In the genomic region with DNA sequence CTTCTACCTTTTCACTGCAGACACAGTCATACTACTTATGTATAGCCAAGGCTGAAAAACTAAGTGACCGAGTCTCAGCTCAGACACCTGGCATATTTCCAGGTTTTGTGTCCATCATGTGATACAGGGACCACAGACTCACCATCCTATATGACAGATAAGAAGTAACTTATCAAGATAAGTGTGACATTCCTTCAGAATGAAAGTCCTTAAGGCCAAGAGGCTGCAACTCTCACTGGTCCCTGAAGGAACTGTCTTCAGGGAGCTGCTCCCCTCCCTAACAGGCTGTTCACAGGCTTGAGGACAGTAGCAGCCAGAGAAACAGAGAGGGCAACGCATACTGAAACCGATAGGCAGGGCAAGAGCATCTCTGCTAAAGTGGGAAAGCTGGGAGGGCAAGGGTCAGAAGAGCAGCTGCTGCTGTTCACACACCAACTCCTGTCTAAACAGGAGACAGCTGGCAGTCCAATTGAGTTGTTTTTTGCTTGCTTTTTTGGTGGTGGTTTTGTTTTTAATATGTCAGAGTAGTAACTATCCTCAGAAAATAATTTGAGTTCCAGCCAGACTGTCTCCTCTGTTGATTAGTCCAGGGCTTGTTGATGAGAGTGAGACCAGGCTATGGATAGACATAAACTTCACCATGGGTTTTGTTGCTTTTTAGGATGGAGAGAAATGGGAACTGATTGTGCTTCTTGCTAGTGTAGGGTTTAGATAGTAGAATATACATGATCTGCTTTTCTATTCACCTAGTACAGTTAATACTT, we compare ENCODE assay signal across 8 cellular contexts.
DNase-seq lines count a peak whose midpoint lies in the region; ATAC-seq and TF ChIP-seq lines count a peak whose summit lies in the region.

No MANE protein-coding gene starts in this region.

- no peak overlapping the region for H4K5ac ChIP-seq in H9 (ENCODE audit: insufficient read length, low read depth, low read length)

- H2BK5ac ChIP-seq in H9 (ENCODE audit: insufficient read length, low read length): no peak overlapping the region

- no peak for TF ChIP-seq POLR2A in lower leg skin (IDR thresholded peaks at IDR 0.05)

- no peak overlapping the region for H2BK20ac ChIP-seq in H9 (ENCODE audit: low read depth, low read length, poor library complexity, severe bottlenecking)

- no peaks in the 10 kb centered on the region for H3K27me3 Mint-ChIP-seq in CD8-positive, alpha-beta memory T cell
- no peaks in the 10 kb centered on the region for H3K27me3 Mint-ChIP-seq in activated T-helper 2 cell treated with anti-CD3 and anti-CD28 coated beads, Interferon-gamma antibody, Interleukin-2, Interleukin-4, amounts not matched to agents 10 μg/mL and 5 μg/mL and 100 μg/mL, durations not matched to agents 14 hours and 24 hours and 36 hours (ENCODE audit: low read depth)
- no peaks in the 10 kb centered on the region; the same call in 1 of the 2 replicates for H3K27me3 Mint-ChIP-seq in H9 (ENCODE audit: low read depth)

- no peak for DNase-seq in CD8-positive, alpha-beta memory T cell
- DNase-seq in activated T-helper 2 cell treated with anti-CD3 and anti-CD28 coated beads, Interferon-gamma antibody, Interleukin-2, Interleukin-4, amounts not matched to agents 10 μg/mL and 5 μg/mL and 100 μg/mL, durations not matched to agents 14 hours and 24 hours and 36 hours (ENCODE audit: low spot score): no peak
- DNase-seq in medulla oblongata (ENCODE audit: extremely low spot score): peak; percentile 56
- DNase-seq in activated effector memory CD4-positive, alpha-beta T cell treated with anti-CD3 and anti-CD28 coated beads, Interleukin-2, amount 50 U/mL, for 16 hours: no peak
- no peak for DNase-seq in lower leg skin (ENCODE audit: low spot score in 2 of 2)
- no peak for DNase-seq in H9

- H4K20me1 ChIP-seq in KMS-11 (ENCODE audit: insufficient read depth): no peaks in the 10 kb centered on the region
- no peaks in the 10 kb centered on the region for H4K20me1 ChIP-seq in H9 (ENCODE audit: control insufficient read depth, insufficient read depth, insufficient read length)

- peaks cover 0 to 39% (median 3%) of the 10 kb centered on the region in 3 donors for H3K36me3 Mint-ChIP-seq in CD8-positive, alpha-beta memory T cell
- H3K36me3 Mint-ChIP-seq in activated T-helper 2 cell treated with anti-CD3 and anti-CD28 coated beads, Interferon-gamma antibody, Interleukin-2, Interleukin-4, amounts not matched to agents 10 μg/mL and 5 μg/mL and 100 μg/mL, durations not matched to agents 14 hours and 24 hours and 36 hours (ENCODE audit: low read depth): peaks cover 33% of the 10 kb centered on the region
- no peaks in the 10 kb centered on the region for H3K36me3 Mint-ChIP-seq in H9 (ENCODE audit: insufficient read depth in 1 of 3, low read depth in 3 of 3)

- H3K4ac ChIP-seq in H9 (ENCODE audit: low read depth, low read length): no peak overlapping the region

- H3K79me2 ChIP-seq in KMS-11 (ENCODE audit: insufficient read depth, low read depth) (peaks cover 70% of the 10 kb centered on the region), H9 (ENCODE audit: insufficient read depth, low read length) (peaks cover 14% of the 10 kb centered on the region; the same call in 1 of the 2 replicates)

- peak overlapping the region; percentile 15 to 90 (median 85) for H3K27ac Mint-ChIP-seq in CD8-positive, alpha-beta memory T cell
- H3K27ac Mint-ChIP-seq in activated T-helper 2 cell treated with anti-CD3 and anti-CD28 coated beads, Interferon-gamma antibody, Interleukin-2, Interleukin-4, amounts not matched to agents 10 μg/mL and 5 μg/mL and 100 μg/mL, durations not matched to agents 14 hours and 24 hours and 36 hours: peak overlapping the region; percentile 47
- peak overlapping the region in 1 of 3 experiments; percentile 76; a peak in 3 of 7 replicates for H3K27ac Mint-ChIP-seq in H9

- H3K23ac ChIP-seq in H9 (ENCODE audit: insufficient read length, low read depth, low read length): no peak overlapping the region

- H4K8ac ChIP-seq in H9 (replicated peaks; ENCODE audit: insufficient read length, low read depth, low read length): no peak overlapping the region

- H2AK5ac ChIP-seq in H9 (ENCODE audit: insufficient read length, low read length): no peak overlapping the region

- peak; percentile 60 for ATAC-seq in GM19043 (IDR thresholded peaks at IDR 0.05; ENCODE audit: low read depth, unreplicated experiment)

- no peak overlapping the region for H3K27ac ChIP-seq in CD8-positive, alpha-beta memory T cell (ENCODE audit: low read depth, low read length)
- peak overlapping the region; percentile 38 for H3K27ac ChIP-seq in KMS-11
- no peak overlapping the region for H3K27ac ChIP-seq in H9 (ENCODE audit: insufficient read length, low read depth, low read length)

- no peaks in the 10 kb centered on the region for H3K27me3 ChIP-seq in CD8-positive, alpha-beta memory T cell (ENCODE audit: insufficient read depth, low read length, poor library complexity, severe bottlenecking)
- H3K27me3 ChIP-seq in KMS-11 (ENCODE audit: insufficient read depth, low read depth) (no peaks in the 10 kb centered on the region), H9 (ENCODE audit: insufficient read depth, low read length) (no peaks in the 10 kb centered on the region)

- H2BK15ac ChIP-seq in H9 (ENCODE audit: low read depth, low read length): no peak overlapping the region

- no peak overlapping the region for H4K91ac ChIP-seq in H9 (ENCODE audit: insufficient read length, low read depth, low read length)

- H3K18ac ChIP-seq in H9 (ENCODE audit: insufficient read length, low read depth, low read length): no peak overlapping the region

- no peak overlapping the region for H3T11ph ChIP-seq in H9 (ENCODE audit: low read length)

- H3K56ac ChIP-seq in H9 (ENCODE audit: insufficient read length, low read depth, low read length): no peak overlapping the region

- H3K79me1 ChIP-seq in H9 (ENCODE audit: insufficient read depth, low read depth, low read length, poor library complexity, severe bottlenecking): peaks cover 4% of the 10 kb centered on the region

- peaks cover 53% of the 10 kb centered on the region for H3K4me1 ChIP-seq in CD8-positive, alpha-beta memory T cell (ENCODE audit: insufficient read depth, low read length)
- H3K4me1 ChIP-seq in KMS-11 (ENCODE audit: low read depth, poor library complexity, severe bottlenecking) (peaks cover 88% of the 10 kb centered on the region), H9 (ENCODE audit: insufficient read depth, low read length) (peaks cover 7% of the 10 kb centered on the region; the same call in 1 of the 2 replicates)

- no peak overlapping the region for H3K4me3 ChIP-seq in CD8-positive, alpha-beta memory T cell (ENCODE audit: low read length)
- H3K4me3 ChIP-seq in KMS-11 (IDR thresholded peaks at IDR 0.05; ENCODE audit: insufficient read depth, low read depth, low read length): no peak overlapping the region
- H3K4me3 ChIP-seq in lower leg skin (ENCODE audit: low read depth, poor library complexity, severe bottlenecking): no peak overlapping the region

- H2BK12ac ChIP-seq in H9 (ENCODE audit: insufficient read length, low read depth, low read length): no peak overlapping the region

- TF ChIP-seq CTCF in KMS-11 (conservative IDR thresholded peaks at IDR 0.05; ENCODE audit: low read depth, low read length) (no peak), lower leg skin (IDR thresholded peaks at IDR 0.05) (no peak), H9 (conservative IDR thresholded peaks at IDR 0.05) (no peak)

- 37 to 48% methylated on average over 3 of the region's 3 CpGs for WGBS in lower leg skin, 2 donors
- no CpG with 5 or more reads among the region's 3 CpGs for WGBS in H9 (ENCODE audit: extremely low coverage, insufficient read length, low lambda C conversion rate)

- H2AFZ ChIP-seq in KMS-11 (ENCODE audit: low read depth): no peak overlapping the region
- H2AFZ ChIP-seq in H9 (ENCODE audit: low read length): no peak overlapping the region

- H3K4me2 ChIP-seq in KMS-11: peak overlapping the region; percentile 99
- H3K4me2 ChIP-seq in H9 (ENCODE audit: insufficient read depth, insufficient read length, low read length): no peak overlapping the region

- H3K9me3 Mint-ChIP-seq in CD8-positive, alpha-beta memory T cell: no peaks in the 10 kb centered on the region
- no peaks in the 10 kb centered on the region for H3K9me3 Mint-ChIP-seq in activated T-helper 2 cell treated with anti-CD3 and anti-CD28 coated beads, Interferon-gamma antibody, Interleukin-2, Interleukin-4, amounts not matched to agents 10 μg/mL and 5 μg/mL and 100 μg/mL, durations not matched to agents 14 hours and 24 hours and 36 hours
- no peaks in the 10 kb centered on the region for H3K9me3 Mint-ChIP-seq in H9

- no peak overlapping the region; the same call in 1 of the 2 replicates for H3K9ac ChIP-seq in KMS-11
- H3K9ac ChIP-seq in H9 (ENCODE audit: extremely low read depth, insufficient read length, low read length): no peak overlapping the region

- intact Hi-C loops in activated T-helper 2 cell treated with anti-CD3 and anti-CD28 coated beads, Interferon-gamma antibody, Interleukin-2, Interleukin-4, amounts not matched to agents 10 μg/mL and 5 μg/mL and 100 μg/mL, durations not matched to agents 14 hours and 24 hours and 36 hours (cut with micrococcal nuclease): no loop called here
- intact Hi-C loops in lower leg skin (cut with DNase I; ENCODE audit: low total_unique reads): no loop called here

- H3K14ac ChIP-seq in H9 (ENCODE audit: insufficient read depth, low read length): no peak overlapping the region

- H3K9me3 ChIP-seq in CD8-positive, alpha-beta memory T cell (ENCODE audit: low read length): no peaks in the 10 kb centered on the region
- H3K9me3 ChIP-seq in H9 (ENCODE audit: control insufficient read depth, low read depth, low read length): no peaks in the 10 kb centered on the region

- H3K23me2 ChIP-seq in H9 (ENCODE audit: insufficient read length, low read depth, low read length, poor library complexity, severe bottlenecking): peaks cover 7% of the 10 kb centered on the region

- POLR2A ChIA-PET in CD8-positive, alpha-beta memory T cell (lab: Charles Lee): interaction anchor here (0.6 to 0.7 kb wide), 3 partner anchors 10 to 390 kb away, joined by 3 to 9 read pairs (median 4); no protein-coding TSS in a partner anchor

- peaks cover 78 to 87% (median 86%) of the 10 kb centered on the region in 3 donors for H3K4me1 Mint-ChIP-seq in CD8-positive, alpha-beta memory T cell
- peaks cover 51% of the 10 kb centered on the region for H3K4me1 Mint-ChIP-seq in activated T-helper 2 cell treated with anti-CD3 and anti-CD28 coated beads, Interferon-gamma antibody, Interleukin-2, Interleukin-4, amounts not matched to agents 10 μg/mL and 5 μg/mL and 100 μg/mL, durations not matched to agents 14 hours and 24 hours and 36 hours (ENCODE audit: low read depth)
- peaks cover 52 to 54% of the 10 kb centered on the region in 2 experiments for H3K4me1 Mint-ChIP-seq in H9

- no peaks in the 10 kb centered on the region for H3K36me3 ChIP-seq in CD8-positive, alpha-beta memory T cell (ENCODE audit: insufficient read depth, low read length)
- no peaks in the 10 kb centered on the region for H3K36me3 ChIP-seq in KMS-11 (ENCODE audit: insufficient read depth)

- H2BK120ac ChIP-seq in H9 (ENCODE audit: low read depth, low read length, poor library complexity, severe bottlenecking): no peak overlapping the region

- CTCF ChIA-PET in CD8-positive, alpha-beta memory T cell (lab: Charles Lee): interaction anchor here (1.2 kb wide), 1 partner anchor 80 kb away, joined by 6 read pairs; no protein-coding TSS in a partner anchor

- peak overlapping the region in 4 of 7 donors; percentile 3 to 40 (median 14) for H3K4me3 Mint-ChIP-seq in CD8-positive, alpha-beta memory T cell
- H3K4me3 Mint-ChIP-seq in activated T-helper 2 cell treated with anti-CD3 and anti-CD28 coated beads, Interferon-gamma antibody, Interleukin-2, Interleukin-4, amounts not matched to agents 10 μg/mL and 5 μg/mL and 100 μg/mL, durations not matched to agents 14 hours and 24 hours and 36 hours (ENCODE audit: low read depth): no peak overlapping the region
- H3K4me3 Mint-ChIP-seq in H9: no peak overlapping the region

Comparison
In these comparisons a context has a peak if more than half of its experiments do, and no peak if none do; other contexts are left out.
1. H3K4me3 Mint-ChIP-seq: peak in CD8-positive, alpha-beta memory T cell (4 of 7); none in activated T-helper 2 cell treated with anti-CD3 and anti-CD28 coated beads, Interferon-gamma antibody, Interleukin-2, Interleukin-4, amounts not matched to agents 10 μg/mL and 5 μg/mL and 100 μg/mL, durations not matched to agents 14 hours and 24 hours and 36 hours (single experiment) and H9 (0 of 2).